8 cellular contexts compared by ENCODE assay signal in genomic region chrX:72238721-72239475, GRCh38. TPM values are rescaled to one million over a fixed set of nuclear protein-coding genes. Genes with fewer than 3 reads are reported as not detected.
DNase-seq lines count a peak whose midpoint lies in the region; ATAC-seq and TF ChIP-seq lines count a peak whose summit lies in the region.

TSS of gene ERCC6L (minus strand) at chrX:72239027. CDS start at chrX:72238911, 116 bp downstream.

- H3K27me3 Mint-ChIP-seq in activated CD4-positive, alpha-beta memory T cell treated with anti-CD3 and anti-CD28 coated beads for 36 hours, result no peaks in the 10 kb centered on the region

- peak in 3 of 56 donors; percentile 12 to 18 (median 15) for TF ChIP-seq CTCF in dorsolateral prefrontal cortex (IDR thresholded peaks at IDR 0.05 in 54 of 56, conservative IDR thresholded peaks at IDR 0.05 in 2 of 56; ENCODE audit: low read depth in 1 of 56, partially characterized antibody in 56 of 56)
- TF ChIP-seq CTCF in lower leg skin (IDR thresholded peaks at IDR 0.05), result no peak

- H3K4me3 ChIP-seq in dorsolateral prefrontal cortex (peak within 1 kb of the TSS in 57 of 59 donors; percentile 18 to 67 (median 46)), lower leg skin (ENCODE audit: low read depth, poor library complexity, severe bottlenecking) (no peak within 1 kb of the TSS)

- DNase-seq in C1 segment of cervical spinal cord (lab: John Stamatoyannopoulos, UW) (peak; percentile 2 to 85 (median 54)), NCI-H774 (lab: John Stamatoyannopoulos, UW) (peak; percentile 70), dorsolateral prefrontal cortex (peak; percentile 74 to 90 (median 84)), lower leg skin (ENCODE audit: low spot score in 2 of 2) (peak; percentile 74 to 95)
- DNase-seq in activated CD4-positive, alpha-beta memory T cell treated with anti-CD3 and anti-CD28 coated beads for 36 hours, result peak; percentile 90
- DNase-seq in stimulated activated CD4-positive, alpha-beta T cell treated with anti-CD3 and anti-CD28 coated beads, Interleukin-4, amount 100 ng/mL, for 48 hours (ENCODE audit: low read depth in 2 of 2), result peak; percentile 73 to 78

- ATAC-seq in GM19324 (IDR thresholded peaks at IDR 0.05; ENCODE audit: low FRiP score, unreplicated experiment) (peak; percentile 95), HG03457 (IDR thresholded peaks at IDR 0.05; ENCODE audit: unreplicated experiment) (peak; percentile 92)

- H3K4me1 Mint-ChIP-seq in activated CD4-positive, alpha-beta memory T cell treated with anti-CD3 and anti-CD28 coated beads for 36 hours (ENCODE audit: low read depth), result peaks cover 13% of the 10 kb centered on the region

- peak within 1 kb of the TSS; percentile 79 for H3K4me3 Mint-ChIP-seq in activated CD4-positive, alpha-beta memory T cell treated with anti-CD3 and anti-CD28 coated beads for 36 hours

- H3K27ac ChIP-seq in dorsolateral prefrontal cortex, result peak within 1 kb of the TSS in 18 of 59 donors; percentile 7 to 67 (median 40)

- peak within 1 kb of the TSS; percentile 70 for H3K27ac Mint-ChIP-seq in activated CD4-positive, alpha-beta memory T cell treated with anti-CD3 and anti-CD28 coated beads for 36 hours

- no peak for TF ChIP-seq POLR2A in lower leg skin (IDR thresholded peaks at IDR 0.05)

- POLR2A ChIA-PET in activated CD4-positive, alpha-beta memory T cell treated with anti-CD3 and anti-CD28 coated beads for 36 hours (lab: Charles Lee), result interaction anchor here (1.2 kb wide), 1 partner anchor 38 kb away, joined by 9 read pairs; the partner anchor contains the start of gene RPS4X

- H3K36me3 Mint-ChIP-seq in activated CD4-positive, alpha-beta memory T cell treated with anti-CD3 and anti-CD28 coated beads for 36 hours, result peaks cover 2% of the 10 kb centered on the region

- no peaks in the 10 kb centered on the region for H3K9me3 Mint-ChIP-seq in activated CD4-positive, alpha-beta memory T cell treated with anti-CD3 and anti-CD28 coated beads for 36 hours

- H3K27me3 ChIP-seq in dorsolateral prefrontal cortex, result peaks cover 0 to 36% (median 0%) of the 10 kb centered on the region in 45 donors

- CTCF ChIA-PET in activated CD4-positive, alpha-beta memory T cell treated with anti-CD3 and anti-CD28 coated beads for 36 hours (lab: Charles Lee), result interaction anchor here (1.0 to 1.2 kb wide), 2 partner anchors 9 to 38 kb away, joined by 4 to 5 read pairs; partner anchors contain the start of gene RPS4X

- WGBS in lower leg skin, 2 donors, result 1 to 39% methylated on average over 38 to 53 of the region's 59 CpGs

- intact Hi-C loops in activated CD4-positive, alpha-beta memory T cell treated with anti-CD3 and anti-CD28 coated beads for 36 hours (cut with micrococcal nuclease), result loop anchor here (2.0 kb wide), 2 partner anchors 38 to 58 kb away; partner anchors contain the start of genes PIN4 and RPS4X
- intact Hi-C loops in dorsolateral prefrontal cortex (cut with DNase I) (no loop called here), lower leg skin (cut with DNase I; ENCODE audit: low total_unique reads) (no loop called here)

RNA-seq across cellular contexts. Expression of gene ERCC6L, which starts in this region (rescaled TPM):
- 10 to 100 TPM; 10.5 to 10.8 TPM for total RNA-seq in activated CD4-positive, alpha-beta memory T cell treated with anti-CD3 and anti-CD28 coated beads for 36 hours
- total RNA-seq in dorsolateral prefrontal cortex (under 1 TPM in 19 of 120 experiments, not detected in 101; 0.10 to 0.44 (median 0.15) TPM), lower leg skin (under 1 TPM in 3 of 4 donors, not detected in 1; 0.13 to 0.81 (median 0.34) TPM)

Comparison
In these comparisons a context has a peak if more than half of its experiments do, and no peak if none do; other contexts are left out.
1. RNA of gene ERCC6L (total RNA-seq): 10.5 to 10.8 TPM in activated CD4-positive, alpha-beta memory T cell treated with anti-CD3 and anti-CD28 coated beads for 36 hours; 0.13 to 0.81 TPM in lower leg skin and 0.10 to 0.44 TPM in dorsolateral prefrontal cortex; every median in the first group is over 4 times any median in the second.
2. Peak in DNase-seq and H3K4me3 ChIP-seq in dorsolateral prefrontal cortex; RNA of the gene not detected or under 1 TPM.
3. Peak in DNase-seq in lower leg skin; RNA of the gene not detected or under 1 TPM.
4. Peak in every context shown above with its lines, with median percentiles within 50 percentile points of each other: DNase-seq.